15 cellular contexts compared by ENCODE assay signal in the genomic region with DNA sequence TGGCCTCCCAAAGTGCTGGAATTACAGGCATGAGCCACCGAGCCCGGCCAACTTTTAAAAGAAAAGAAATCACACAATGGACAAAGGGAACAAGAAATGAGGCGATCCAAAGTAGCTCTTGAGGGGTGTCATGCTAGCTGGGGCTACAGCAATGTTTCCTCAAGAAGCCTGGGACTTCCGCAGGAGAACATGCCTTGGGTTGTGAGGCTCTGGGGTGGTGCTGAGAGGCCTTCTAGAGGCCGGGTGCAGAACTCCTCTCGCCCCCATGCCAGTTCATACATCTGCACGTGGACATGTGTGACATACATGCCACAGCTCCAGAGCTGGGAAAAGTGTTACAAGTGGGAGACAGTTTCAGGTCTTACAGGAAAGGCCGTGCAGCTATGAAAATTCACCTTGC.
DNase-seq lines count a peak whose midpoint lies in the region; ATAC-seq and TF ChIP-seq lines count a peak whose summit lies in the region.
"Had no signal": no experiment of that assay in that cellular context is flagged by ENCODE, and none has a peak within 500 bp of the region (broad histone marks: within the 10 kb centered on the region; RNA-seq: fewer than 3 reads in every experiment).

No MANE protein-coding gene starts in this region.

- no peak overlapping the region for H3K27ac Mint-ChIP-seq in type B pancreatic cell
- H3K27ac Mint-ChIP-seq in stimulated activated naive CD8-positive, alpha-beta T cell treated with anti-CD3 and anti-CD28 coated beads, Interleukin-15, amount 100 ng/mL, for 72 hours = no peak overlapping the region
- H3K27ac Mint-ChIP-seq: CD4-positive, alpha-beta memory T cell; GM23338; HFFc6 had no signal

- H3K4me3 Mint-ChIP-seq in type B pancreatic cell = no peak overlapping the region
- H3K4me3 Mint-ChIP-seq in stimulated activated naive CD8-positive, alpha-beta T cell treated with anti-CD3 and anti-CD28 coated beads, Interleukin-15, amount 100 ng/mL, for 72 hours = no peak overlapping the region
- H3K4me3 Mint-ChIP-seq: CD4-positive, alpha-beta memory T cell; GM23338; HFFc6 had no signal

- H3K4me1 Mint-ChIP-seq in type B pancreatic cell (ENCODE audit: unreplicated experiment) = peaks cover 5% of the 10 kb centered on the region
- no peaks in the 10 kb centered on the region for H3K4me1 Mint-ChIP-seq in stimulated activated naive CD8-positive, alpha-beta T cell treated with anti-CD3 and anti-CD28 coated beads, Interleukin-15, amount 100 ng/mL, for 72 hours
- H3K4me1 Mint-ChIP-seq: CD4-positive, alpha-beta memory T cell had no signal

- DNase-seq in ecto neural progenitor cell (ENCODE audit: low spot score) = peak; percentile 29
- peak; percentile 33 for DNase-seq in mesenteric fat pad (ENCODE audit: low spot score)
- DNase-seq in type B pancreatic cell (ENCODE audit: extremely low spot score, unreplicated experiment) = peak; percentile 32
- no peak for DNase-seq in stimulated activated naive CD8-positive, alpha-beta T cell treated with anti-CD3 and anti-CD28 coated beads, Interleukin-15, amount 100 ng/mL, for 72 hours
- DNase-seq: C1 segment of cervical spinal cord; Calu3; CD4-positive, alpha-beta memory T cell; COR-L47; DMS53; DMS79 treated with DMSO at 0.1 percent for 48 hours; GF-D8; HFFc6 had no signal

- TF ChIP-seq CTCF in type B pancreatic cell (conservative IDR thresholded peaks at IDR 0.05) = no peak

- peaks cover 12% of the 10 kb centered on the region for H3K27me3 Mint-ChIP-seq in type B pancreatic cell
- H3K27me3 Mint-ChIP-seq in stimulated activated naive CD8-positive, alpha-beta T cell treated with anti-CD3 and anti-CD28 coated beads, Interleukin-15, amount 100 ng/mL, for 72 hours = no peaks in the 10 kb centered on the region

- ATAC-seq in GM21717 (IDR thresholded peaks at IDR 0.05; ENCODE audit: unreplicated experiment) (no peak), GM18502 (IDR thresholded peaks at IDR 0.05; ENCODE audit: poor library complexity, unreplicated experiment) (no peak)
- no peak for ATAC-seq in stimulated activated naive CD8-positive, alpha-beta T cell treated with anti-CD3 and anti-CD28 coated beads, Interleukin-15, amount 100 ng/mL, for 72 hours
- ATAC-seq: GM23338 had no signal

- no peaks in the 10 kb centered on the region for H3K9me3 Mint-ChIP-seq in type B pancreatic cell
- no peaks in the 10 kb centered on the region for H3K9me3 Mint-ChIP-seq in stimulated activated naive CD8-positive, alpha-beta T cell treated with anti-CD3 and anti-CD28 coated beads, Interleukin-15, amount 100 ng/mL, for 72 hours
- H3K9me3 Mint-ChIP-seq: GM23338 had no signal

- no peaks in the 10 kb centered on the region for H3K36me3 Mint-ChIP-seq in type B pancreatic cell
- H3K36me3 Mint-ChIP-seq: CD4-positive, alpha-beta memory T cell had no signal

Comparison
In these comparisons a context has a peak if more than half of its experiments do, and no peak if none do; other contexts are left out.
1. DNase-seq: peak in ecto neural progenitor cell (single experiment), mesenteric fat pad (single experiment) and type B pancreatic cell (single experiment); none in stimulated activated naive CD8-positive, alpha-beta T cell treated with anti-CD3 and anti-CD28 coated beads, Interleukin-15, amount 100 ng/mL, for 72 hours (0 of 2).